32 cellular contexts compared by ENCODE assay signal in the genomic region with DNA sequence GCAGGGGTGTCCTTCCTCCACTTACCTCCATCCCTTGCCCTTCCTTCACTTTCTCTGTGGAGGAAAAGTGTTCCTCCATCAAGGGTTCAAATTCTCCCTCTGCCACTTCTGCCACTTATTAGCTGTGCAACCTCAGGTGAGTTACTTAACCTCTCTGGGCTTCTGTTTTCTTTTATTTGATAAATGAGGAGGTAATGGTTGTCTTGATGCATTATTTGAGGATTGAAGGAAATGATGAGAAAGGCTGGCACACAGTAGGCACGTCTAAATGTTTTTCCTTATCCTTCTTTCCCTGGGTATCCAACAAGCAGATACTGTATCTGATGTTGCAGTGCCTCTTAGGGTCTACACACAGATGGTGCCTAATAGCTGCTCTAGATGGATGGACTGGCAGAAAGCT. TPM values are rescaled to one million over a fixed set of nuclear protein-coding genes. Genes with fewer than 3 reads are reported as not detected.
"Had no signal": no experiment of that assay in that cellular context is flagged by ENCODE, and none has a peak within 500 bp of the region (broad histone marks: within the 10 kb centered on the region; RNA-seq: fewer than 3 reads in every experiment).

No MANE protein-coding gene starts in this region.

- FAIRE-seq: endometrium, islet of Langerhans, keratinocyte had no signal

- H3K9me3 ChIP-seq: colonic mucosa, esophagus squamous epithelium, gastrocnemius medialis, heart right ventricle, left lung, lower lobe of right lung, mucosa of descending colon had no signal

- H3K4me3 ChIP-seq: colonic mucosa, esophagus squamous epithelium, gastrocnemius medialis, heart right ventricle, left lung, lower lobe of right lung, mucosa of descending colon had no signal

- H3K9me3 Mint-ChIP-seq: dendritic cell treated with granulocyte-macrophage colony-stimulating factor and Interleukin-4, amounts not matched to agents 40 ng/mL and 50 ng/mL, for 4 days; effector memory CD8-positive, alpha-beta T cell; endodermal cell; mesothelial cell of epicardium had no signal

- DNase-seq: colonic mucosa; cortex of kidney; effector CD8-positive, alpha-beta T cell; effector memory CD8-positive, alpha-beta T cell; endodermal cell; erythroblast; esophagus squamous epithelium; foreskin fibroblast; foreskin melanocyte; gastrocnemius medialis; glutamatergic neuron; head of caudate nucleus; heart right ventricle; kidney glomerular epithelial cell; left lung; left ventricle myocardium superior; lower lobe of right lung; mesenchymal stem cell; mucosa of descending colon had no signal

- ATAC-seq: effector memory CD8-positive, alpha-beta T cell; esophagus mucosa; gastrocnemius medialis; heart right ventricle; left ventricle myocardium superior; mucosa of descending colon had no signal

- H3K36me3 ChIP-seq: colonic mucosa, esophagus squamous epithelium, gastrocnemius medialis, heart right ventricle, left lung, lower lobe of right lung had no signal

- H3K4me1 ChIP-seq: colonic mucosa, gastrocnemius medialis, left lung, lower lobe of right lung had no signal

- H3K36me3 Mint-ChIP-seq: mesothelial cell of epicardium had no signal

- H3K27ac ChIP-seq: colonic mucosa, epithelial cell of prostate, esophagus squamous epithelium, gastrocnemius medialis, heart right ventricle, left lung, lower lobe of right lung had no signal

- H3K4me3 Mint-ChIP-seq: dendritic cell treated with granulocyte-macrophage colony-stimulating factor and Interleukin-4, amounts not matched to agents 40 ng/mL and 50 ng/mL, for 4 days; effector memory CD8-positive, alpha-beta T cell; endodermal cell; mesothelial cell of epicardium had no signal

- H3K27ac Mint-ChIP-seq: dendritic cell treated with granulocyte-macrophage colony-stimulating factor and Interleukin-4, amounts not matched to agents 40 ng/mL and 50 ng/mL, for 4 days; endodermal cell; mesothelial cell of epicardium had no signal

RNA-seq across cellular contexts. Expression of a gene that starts 14.3 kb away (rescaled TPM):
- total RNA-seq: chondrocyte, colonic mucosa, dermis microvascular lymphatic vessel endothelial cell, endodermal cell, esophagus mucosa, esophagus squamous epithelium, glomerular endothelial cell, left lung, lower lobe of right lung, lung microvascular endothelial cell, mesenteric fat pad, mucosa of descending colon, myocyte had no signal
- polyA plus RNA-seq: keratinocyte had no signal
